In genomic region chr21:44326272-44326647, GRCh38 we compare ENCODE assay signal across 29 cellular contexts. TPM values are rescaled to one million over a fixed set of nuclear protein-coding genes. Genes with fewer than 3 reads are reported as not detected.
"Had no signal": no experiment of that assay in that cellular context is flagged by ENCODE, and none has a peak within 500 bp of the region (broad histone marks: within the 10 kb centered on the region; RNA-seq: fewer than 3 reads in every experiment).

No MANE protein-coding gene starts in this region.

- FAIRE-seq: islet of Langerhans, keratinocyte, kidney had no signal

- H3K4me2 ChIP-seq: hepatocyte had no signal

- H3K4me3 ChIP-seq: hepatocyte, left lung, left ventricle myocardium inferior, lower lobe of right lung, lung, mucosa of descending colon had no signal

- H3K27me3 ChIP-seq: hepatocyte, left lung had no signal

- H3K4me1 ChIP-seq: left ventricle myocardium inferior, lower lobe of right lung had no signal

- H3K9me3 ChIP-seq: left lung, left ventricle myocardium inferior, lower lobe of right lung, mucosa of descending colon had no signal

- H2AFZ ChIP-seq: hepatocyte had no signal

- DNase-seq: hippocampal formation; hypothalamus; immature natural killer cell; islet precursor cell; kidney; kidney glomerular epithelial cell; left cardiac atrium; left colon; left ventricle myocardium inferior; left ventricle myocardium superior; lower lobe of right lung; mammary epithelial cell; mesenchymal stem cell; mesendoderm; midbrain; mucosa of descending colon; naive B cell; naive thymus-derived CD4-positive, alpha-beta T cell; naive thymus-derived CD8-positive, alpha-beta T cell had no signal

- ATAC-seq: left cardiac atrium; left colon; left lobe of liver; left lung; mucosa of descending colon; naive thymus-derived CD4-positive, alpha-beta T cell; naive thymus-derived CD8-positive, alpha-beta T cell had no signal

- H3K27ac ChIP-seq: hepatocyte, left lung, left ventricle myocardium inferior, lower lobe of right lung had no signal

- H3K79me2 ChIP-seq: hepatocyte had no signal

RNA-seq across cellular contexts. Expression of gene TRPM2, which starts 27.2 kb away (rescaled TPM):
- total RNA-seq: myocyte had no signal

RNA-seq across cellular contexts. Expression of gene AIRE, which starts 40.6 kb away (rescaled TPM):
- total RNA-seq: left lobe of liver; left ventricle myocardium inferior; left ventricle myocardium superior; lower lobe of right lung; lung microvascular endothelial cell; mammary epithelial cell; mesenteric fat pad; naive thymus-derived CD8-positive, alpha-beta T cell had no signal
- polyA plus RNA-seq: immature natural killer cell, keratinocyte, liver, lung, mammary epithelial cell had no signal
